ENCODE assay signal across 8 cellular contexts in the genomic region with DNA sequence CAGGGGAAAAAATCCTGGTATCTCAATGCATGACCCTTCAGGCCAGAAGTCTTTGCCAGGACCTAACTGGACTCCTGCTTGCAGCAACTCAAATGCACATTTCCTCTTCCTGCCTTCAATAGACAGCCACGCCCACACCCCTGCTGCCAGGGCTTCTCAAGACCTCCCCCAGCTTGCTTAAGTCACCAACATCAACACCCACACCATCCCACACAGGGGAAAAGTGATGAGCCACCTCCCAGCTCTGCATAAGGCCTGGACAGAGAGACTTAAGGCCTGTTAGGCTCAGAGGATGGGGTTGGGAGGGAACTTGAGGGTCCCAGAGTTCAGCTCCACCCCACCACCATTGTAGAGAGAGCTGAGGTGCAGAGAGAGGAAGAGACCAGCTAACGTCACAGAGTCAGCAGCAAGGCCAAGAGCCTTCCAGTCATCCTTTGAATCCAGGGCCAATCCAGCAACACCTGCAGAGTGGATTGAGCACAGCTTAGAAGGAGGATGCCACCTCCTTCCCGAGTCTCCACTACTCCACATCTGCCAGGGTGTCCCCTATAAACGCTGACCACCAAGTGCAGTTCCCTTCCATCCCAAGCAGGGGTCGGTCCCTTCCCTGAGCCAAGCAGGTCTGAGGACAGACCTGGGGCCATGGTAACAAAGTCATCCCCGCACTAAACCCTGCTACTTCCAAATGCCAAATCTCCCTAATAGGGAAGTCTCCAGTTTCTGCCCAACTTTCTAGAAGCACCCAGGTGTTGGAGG. TPM values are rescaled to one million over a fixed set of nuclear protein-coding genes. Genes with fewer than 3 reads are reported as not detected.
DNase-seq lines count a peak whose midpoint lies in the region; TF ChIP-seq lines count a peak whose summit lies in the region.

No MANE protein-coding gene starts in this region.

- no peak overlapping the region for H3K27ac ChIP-seq in epithelial cell of prostate
- peak overlapping the region; percentile 29 for H3K27ac ChIP-seq in neuronal stem cell (replicated peaks; ENCODE audit: low read length)
- peak overlapping the region; percentile 6 to 37 (median 12) for H3K27ac ChIP-seq in transverse colon

- H3K79me1 ChIP-seq in neuronal stem cell (ENCODE audit: low read depth, low read length) = peaks cover 11% of the 10 kb centered on the region

- intact Hi-C loops in transverse colon (cut with DNase I; ENCODE audit: low total_unique reads) = no loop called here

- peaks cover 6% of the 10 kb centered on the region for H4K20me1 ChIP-seq in Loucy (ENCODE audit: insufficient read depth, low read length, poor library complexity, severe bottlenecking)

- H3K9ac ChIP-seq in Loucy (ENCODE audit: low read depth, low read length, poor library complexity, severe bottlenecking) (no peak overlapping the region), neuronal stem cell (ENCODE audit: low read depth, low read length, poor library complexity) (no peak overlapping the region)

- no peak overlapping the region for H2BK15ac ChIP-seq in neuronal stem cell (ENCODE audit: low read length)

- H3K27me3 ChIP-seq in GM06990 (replicated peaks; ENCODE audit: control insufficient read depth, insufficient read depth, low read length) (no peaks in the 10 kb centered on the region), Loucy (ENCODE audit: insufficient read depth, low read length, poor library complexity, severe bottlenecking) (no peaks in the 10 kb centered on the region), neuronal stem cell (ENCODE audit: control insufficient read depth in 3 of 3, insufficient read depth in 3 of 3, low read depth in 1 of 3, low read length in 3 of 3) (no peaks in the 10 kb centered on the region), transverse colon (no peaks in the 10 kb centered on the region)

- no peak overlapping the region for H2BK120ac ChIP-seq in neuronal stem cell (ENCODE audit: low read depth, low read length)

- H3K18ac ChIP-seq in neuronal stem cell (ENCODE audit: low read length) = peak overlapping the region; percentile 16

- no peaks in the 10 kb centered on the region for H3K9me3 Mint-ChIP-seq in activated CD4-positive, alpha-beta memory T cell treated with anti-CD3 and anti-CD28 coated beads, Interleukin-2, amount 10 ng/mL, durations not matched to agents 7 days and 5 days

- peaks cover 52% of the 10 kb centered on the region for H3K4me1 Mint-ChIP-seq in activated CD4-positive, alpha-beta memory T cell treated with anti-CD3 and anti-CD28 coated beads, Interleukin-2, amount 10 ng/mL, durations not matched to agents 7 days and 5 days

- CTCF ChIA-PET in activated CD4-positive, alpha-beta memory T cell treated with anti-CD3 and anti-CD28 coated beads, Interleukin-2, amount 10 ng/mL, durations not matched to agents 7 days and 5 days (lab: Charles Lee) = interaction anchor here (1.0 to 1.2 kb wide), 4 partner anchors 14 to 31 kb away, joined by 3 to 4 read pairs (median 4); no protein-coding TSS in a partner anchor

- H3F3A ChIP-seq in Loucy (ENCODE audit: low read depth) = peaks cover 3% of the 10 kb centered on the region; the same call in 1 of the 2 replicates

- no peak overlapping the region for H2BK5ac ChIP-seq in neuronal stem cell (ENCODE audit: low read length)

- no peak for TF ChIP-seq CTCF in GM06990 (IDR thresholded peaks at IDR 0.05; ENCODE audit: insufficient read depth, low read length, poor library complexity, severe bottlenecking)
- TF ChIP-seq CTCF in Loucy (conservative IDR thresholded peaks at IDR 0.05; ENCODE audit: low read length) = no peak
- no peak for TF ChIP-seq CTCF in transverse colon (IDR thresholded peaks at IDR 0.05)

- H3K36me3 ChIP-seq in GM06990 (ENCODE audit: control insufficient read depth, insufficient read depth, low read length) (peaks cover 3% of the 10 kb centered on the region), Loucy (ENCODE audit: insufficient read depth, low read length) (peaks cover 46% of the 10 kb centered on the region; the same call in 1 of the 2 replicates), neuronal stem cell (replicated peaks in 1 of 2; ENCODE audit: control insufficient read depth in 2 of 2, insufficient read depth in 2 of 2, low read length in 2 of 2) (peaks cover 41 to 60% of the 10 kb centered on the region in 2 donors), transverse colon (no peaks in the 10 kb centered on the region)

- no peak for TF ChIP-seq POLR2A in transverse colon (IDR thresholded peaks at IDR 0.05)

- no CpG with 5 or more reads among the region's 6 CpGs for WGBS in neuronal stem cell (ENCODE audit: extremely low coverage in 2 of 2, insufficient read length in 2 of 2, insufficient replicate concordance in 1 of 2), 2 donors
- WGBS in transverse colon (ENCODE audit: low coverage in 1 of 2), 2 donors = 20 to 63% methylated on average over 1 to 6 of the region's 6 CpGs

- in situ Hi-C loops in transverse colon (cut with MboI; ENCODE audit: low pct_ligation_motif_present in 1 of 4, low pct_unique_long_range_greater_than_20kb in 1 of 4, low sequenced_read_pairs in 3 of 4) = no loop called here

- no peak overlapping the region for H4K8ac ChIP-seq in neuronal stem cell (ENCODE audit: low read depth, low read length)

- no peak for TF ChIP-seq EP300 in transverse colon (IDR thresholded peaks at IDR 0.05; ENCODE audit: low read depth)

- no peaks in the 10 kb centered on the region for H3K27me3 Mint-ChIP-seq in activated CD4-positive, alpha-beta memory T cell treated with anti-CD3 and anti-CD28 coated beads, Interleukin-2, amount 10 ng/mL, durations not matched to agents 7 days and 5 days

- H3K27ac Mint-ChIP-seq in activated CD4-positive, alpha-beta memory T cell treated with anti-CD3 and anti-CD28 coated beads, Interleukin-2, amount 10 ng/mL, durations not matched to agents 7 days and 5 days = peak overlapping the region; percentile 82

- H2AK5ac ChIP-seq in neuronal stem cell (ENCODE audit: low read depth, low read length) = no peak overlapping the region

- H3K36me3 Mint-ChIP-seq in activated CD4-positive, alpha-beta memory T cell treated with anti-CD3 and anti-CD28 coated beads, Interleukin-2, amount 10 ng/mL, durations not matched to agents 7 days and 5 days (ENCODE audit: low read depth) = peaks cover 37% of the 10 kb centered on the region

- H3K23ac ChIP-seq in neuronal stem cell (ENCODE audit: low read depth, low read length, poor library complexity) = no peak overlapping the region

- H3K79me2 ChIP-seq in Loucy (ENCODE audit: insufficient read depth, low read length) = peaks cover 33% of the 10 kb centered on the region

- H2AFZ ChIP-seq in Loucy (ENCODE audit: low read length) = no peak overlapping the region
- H2AFZ ChIP-seq in neuronal stem cell (ENCODE audit: low read length) = no peak overlapping the region

- peak overlapping the region; percentile 3 for H3K4me3 Mint-ChIP-seq in activated CD4-positive, alpha-beta memory T cell treated with anti-CD3 and anti-CD28 coated beads, Interleukin-2, amount 10 ng/mL, durations not matched to agents 7 days and 5 days

- H3K4me2 ChIP-seq in Loucy (ENCODE audit: low read depth, low read length, poor library complexity, severe bottlenecking) (peak overlapping the region; percentile 20), neuronal stem cell (ENCODE audit: insufficient read depth, low read length, poor library complexity, severe bottlenecking) (no peak overlapping the region)

- no peaks in the 10 kb centered on the region for H3K9me2 ChIP-seq in Loucy (replicated peaks; ENCODE audit: low read depth, low read length)

- H3K14ac ChIP-seq in neuronal stem cell (ENCODE audit: low read length) = peak overlapping the region; percentile 5

- H3K9me3 ChIP-seq in Loucy (ENCODE audit: insufficient read depth, low read depth, low read length) (no peaks in the 10 kb centered on the region), neuronal stem cell (replicated peaks in 1 of 2; ENCODE audit: control insufficient read depth in 2 of 2, insufficient read depth in 1 of 2, low read depth in 1 of 2, low read length in 2 of 2) (no peaks in the 10 kb centered on the region), transverse colon (no peaks in the 10 kb centered on the region)

- DNase-seq in GM06990 (ENCODE audit: extremely low read depth, insufficient read length) (peak; percentile 60), epithelial cell of prostate (ENCODE audit: low read depth, low spot score) (peak; percentile 10), neuronal stem cell (ENCODE audit: low spot score) (no peak), transverse colon (peak; percentile 69), LoVo (ENCODE audit: low spot score) (no peak), GOT3 (lab: John Stamatoyannopoulos, UW) (no peak)
- DNase-seq in activated CD4-positive, alpha-beta memory T cell treated with anti-CD3 and anti-CD28 coated beads, Interleukin-2, amount 10 ng/mL, durations not matched to agents 7 days and 5 days = peak; percentile 80

- no peak overlapping the region for H3K4ac ChIP-seq in neuronal stem cell (ENCODE audit: low read length)

- H3K4me1 ChIP-seq in Loucy (ENCODE audit: insufficient read depth, low read length, poor library complexity, severe bottlenecking) (peaks cover 8% of the 10 kb centered on the region), neuronal stem cell (ENCODE audit: control insufficient read depth in 2 of 2, insufficient read depth in 1 of 2, low read depth in 1 of 2, low read length in 2 of 2) (peaks cover 21 to 22% of the 10 kb centered on the region in 2 donors), transverse colon (peaks cover 3 to 36% (median 11%) of the 10 kb centered on the region in 4 donors)

- POLR2A ChIA-PET in activated CD4-positive, alpha-beta memory T cell treated with anti-CD3 and anti-CD28 coated beads, Interleukin-2, amount 10 ng/mL, durations not matched to agents 7 days and 5 days (lab: Charles Lee) = interaction anchor here (0.7 to 1.7 kb wide), 6 partner anchors 8 to 257 kb away, joined by 3 to 6 read pairs (median 4); no protein-coding TSS in a partner anchor

- H2BK12ac ChIP-seq in neuronal stem cell (ENCODE audit: low read length) = no peak overlapping the region

- H4K91ac ChIP-seq in neuronal stem cell (ENCODE audit: low read depth, low read length, poor library complexity) = no peak overlapping the region

- H3K4me3 ChIP-seq in GM06990 (replicated peaks; ENCODE audit: low read depth, low read length) (no peak overlapping the region; the same call in 1 of the 2 replicates), Loucy (ENCODE audit: low read length, poor library complexity, severe bottlenecking) (no peak overlapping the region), neuronal stem cell (ENCODE audit: low read length in 2 of 2) (no peak overlapping the region), transverse colon (no peak overlapping the region)

RNA-seq across cellular contexts. Expression of a gene that starts 50.0 kb away (rescaled TPM):
- total RNA-seq in activated CD4-positive, alpha-beta memory T cell treated with anti-CD3 and anti-CD28 coated beads, Interleukin-2, amount 10 ng/mL, durations not matched to agents 7 days and 5 days = 10 to 100 TPM; 59.8 to 62.6 TPM
- polyA plus RNA-seq in neuronal stem cell (2013, experiment 1 of 2) = 63.7 TPM
- 67.7 TPM for polyA plus RNA-seq in neuronal stem cell (2013, experiment 2 of 2)
- 10 to 100 TPM in 3 of 4 donors, 1 to 10 TPM in 1; 7.2 to 39.3 (median 15.2) TPM for total RNA-seq in transverse colon

Comparison
In these comparisons a context has a peak if more than half of its experiments do, and no peak if none do; other contexts are left out.
1. DNase-seq: peak in GM06990 (single experiment), activated CD4-positive, alpha-beta memory T cell treated with anti-CD3 and anti-CD28 coated beads, Interleukin-2, amount 10 ng/mL, durations not matched to agents 7 days and 5 days (single experiment), epithelial cell of prostate (single experiment) and transverse colon (single experiment); none in neuronal stem cell (single experiment), LoVo (single experiment) and GOT3 (single experiment).